16 cellular contexts compared by ENCODE assay signal in genomic region chr22:44645531-44645930, GRCh38. TPM values are rescaled to one million over a fixed set of nuclear protein-coding genes. Genes with fewer than 3 reads are reported as not detected.
DNase-seq lines count a peak whose midpoint lies in the region; ATAC-seq and TF ChIP-seq lines count a peak whose summit lies in the region.
"Had no signal": no experiment of that assay in that cellular context is flagged by ENCODE, and none has a peak within 500 bp of the region (broad histone marks: within the 10 kb centered on the region; RNA-seq: fewer than 3 reads in every experiment).

No MANE protein-coding gene starts in this region.

- H3K36me3 ChIP-seq in transverse colon = no peaks in the 10 kb centered on the region
- H3K36me3 ChIP-seq: BE2C had no signal

- in situ Hi-C loops in transverse colon (cut with MboI; ENCODE audit: low pct_ligation_motif_present in 1 of 4, low pct_unique_long_range_greater_than_20kb in 1 of 4, low sequenced_read_pairs in 3 of 4) = no loop called here

- H3K4me3 ChIP-seq in transverse colon = no peak overlapping the region
- H3K4me3 ChIP-seq: GM12878 had no signal

- POLR2A ChIA-PET in activated naive CD8-positive, alpha-beta T cell treated with anti-CD3 and anti-CD28 coated beads, Interleukin-2, amount 10 ng/mL, durations not matched to agents 7 days and 5 days (lab: Charles Lee) = no interaction called here

- H3K27me3 Mint-ChIP-seq in activated naive CD8-positive, alpha-beta T cell treated with anti-CD3 and anti-CD28 coated beads, Interleukin-2, amount 10 ng/mL, durations not matched to agents 7 days and 5 days = peaks cover 2% of the 10 kb centered on the region
- H3K27me3 Mint-ChIP-seq in activated naive CD8-positive, alpha-beta T cell treated with anti-CD3 and anti-CD28 coated beads for 36 hours = no peaks in the 10 kb centered on the region
- H3K27me3 Mint-ChIP-seq in chondrocyte (ENCODE audit: low read depth) (peaks cover 17% of the 10 kb centered on the region), neural crest cell (ENCODE audit: low read depth) (peaks cover 3% of the 10 kb centered on the region)

- H3K27ac Mint-ChIP-seq in activated naive CD8-positive, alpha-beta T cell treated with anti-CD3 and anti-CD28 coated beads, Interleukin-2, amount 10 ng/mL, durations not matched to agents 7 days and 5 days = peak overlapping the region; percentile 30
- H3K27ac Mint-ChIP-seq in activated naive CD8-positive, alpha-beta T cell treated with anti-CD3 and anti-CD28 coated beads for 36 hours = no peak overlapping the region
- H3K27ac Mint-ChIP-seq in chondrocyte (ENCODE audit: unreplicated experiment) (no peak overlapping the region), neural crest cell (ENCODE audit: unreplicated experiment) (peak overlapping the region; percentile 21)
- H3K27ac Mint-ChIP-seq: CD8-positive, alpha-beta T cell had no signal

- peaks cover 2% of the 10 kb centered on the region for H3K4me1 Mint-ChIP-seq in activated naive CD8-positive, alpha-beta T cell treated with anti-CD3 and anti-CD28 coated beads, Interleukin-2, amount 10 ng/mL, durations not matched to agents 7 days and 5 days
- no peaks in the 10 kb centered on the region for H3K4me1 Mint-ChIP-seq in activated naive CD8-positive, alpha-beta T cell treated with anti-CD3 and anti-CD28 coated beads for 36 hours
- peaks cover 4% of the 10 kb centered on the region for H3K4me1 Mint-ChIP-seq in chondrocyte (ENCODE audit: low read depth)
- H3K4me1 Mint-ChIP-seq in neural crest cell = peaks cover 5% of the 10 kb centered on the region

- intact Hi-C loops in transverse colon (cut with DNase I; ENCODE audit: low total_unique reads) = no loop called here

- no peak overlapping the region for H3K27ac ChIP-seq in transverse colon

- TF ChIP-seq CTCF in chondrocyte (IDR thresholded peaks at IDR 0.05) (no peak), neural crest cell (conservative IDR thresholded peaks at IDR 0.05) (no peak), transverse colon (IDR thresholded peaks at IDR 0.05) (no peak)

- H3K9me3 ChIP-seq in transverse colon = no peaks in the 10 kb centered on the region
- H3K9me3 ChIP-seq: BE2C had no signal

- H3K27me3 ChIP-seq in transverse colon = no peaks in the 10 kb centered on the region
- H3K27me3 ChIP-seq: BE2C had no signal

- TF ChIP-seq POLR2A in transverse colon (IDR thresholded peaks at IDR 0.05) (no peak), GM18505 (IDR thresholded peaks at IDR 0.05; ENCODE audit: borderline replicate concordance, extremely low read depth, insufficient read depth, insufficient read length) (no peak)

- 82% methylated on average over 11 of the region's 11 CpGs; no CpG with 5 or more reads in 1 of the 2 donors for WGBS in transverse colon (ENCODE audit: low coverage in 1 of 2), 2 donors

- no peak overlapping the region for H3K4me3 Mint-ChIP-seq in activated naive CD8-positive, alpha-beta T cell treated with anti-CD3 and anti-CD28 coated beads, Interleukin-2, amount 10 ng/mL, durations not matched to agents 7 days and 5 days
- no peak overlapping the region for H3K4me3 Mint-ChIP-seq in activated naive CD8-positive, alpha-beta T cell treated with anti-CD3 and anti-CD28 coated beads for 36 hours
- H3K4me3 Mint-ChIP-seq in chondrocyte (ENCODE audit: unreplicated experiment) (no peak overlapping the region), neural crest cell (no peak overlapping the region)
- H3K4me3 Mint-ChIP-seq: CD8-positive, alpha-beta T cell had no signal

- H3K9me3 Mint-ChIP-seq in activated naive CD8-positive, alpha-beta T cell treated with anti-CD3 and anti-CD28 coated beads, Interleukin-2, amount 10 ng/mL, durations not matched to agents 7 days and 5 days = no peaks in the 10 kb centered on the region
- no peaks in the 10 kb centered on the region for H3K9me3 Mint-ChIP-seq in activated naive CD8-positive, alpha-beta T cell treated with anti-CD3 and anti-CD28 coated beads for 36 hours
- H3K9me3 Mint-ChIP-seq in chondrocyte (ENCODE audit: low read depth) (no peaks in the 10 kb centered on the region), neural crest cell (peaks cover 3% of the 10 kb centered on the region)
- H3K9me3 Mint-ChIP-seq: CD8-positive, alpha-beta T cell had no signal

- peaks cover 0 to 6% (median 0%) of the 10 kb centered on the region in 4 donors for H3K4me1 ChIP-seq in transverse colon
- H3K4me1 ChIP-seq: BE2C had no signal

- TF ChIP-seq EP300 in transverse colon (IDR thresholded peaks at IDR 0.05; ENCODE audit: low read depth) = no peak

- no peak for DNase-seq in activated naive CD8-positive, alpha-beta T cell treated with anti-CD3 and anti-CD28 coated beads, Interleukin-2, amount 10 ng/mL, durations not matched to agents 7 days and 5 days
- no peak for DNase-seq in activated naive CD8-positive, alpha-beta T cell treated with anti-CD3 and anti-CD28 coated beads for 36 hours
- DNase-seq in chondrocyte (ENCODE audit: low spot score) (peak; percentile 50), neural crest cell (ENCODE audit: low read depth, low spot score) (no peak), transverse colon (no peak)
- DNase-seq: BE2C; CD8-positive, alpha-beta T cell; EL; GOT3; KBM-7; NCI-H1105; NCI-H1694 treated with DMSO at 0.1 percent for 48 hours; NCI-H524 treated with DMSO at 0.1 percent for 48 hours had no signal

- ATAC-seq in activated naive CD8-positive, alpha-beta T cell treated with anti-CD3 and anti-CD28 coated beads, Interleukin-2, amount 10 ng/mL, durations not matched to agents 7 days and 5 days (ENCODE audit: low read depth) = no peak
- ATAC-seq in GM18505 (IDR thresholded peaks at IDR 0.05; ENCODE audit: unreplicated experiment) (no peak), HG03378 (IDR thresholded peaks at IDR 0.05; ENCODE audit: unreplicated experiment) (no peak)
- ATAC-seq: CD8-positive, alpha-beta T cell; GM12878 had no signal

- H3K36me3 Mint-ChIP-seq in activated naive CD8-positive, alpha-beta T cell treated with anti-CD3 and anti-CD28 coated beads, Interleukin-2, amount 10 ng/mL, durations not matched to agents 7 days and 5 days = no peaks in the 10 kb centered on the region
- no peaks in the 10 kb centered on the region for H3K36me3 Mint-ChIP-seq in activated naive CD8-positive, alpha-beta T cell treated with anti-CD3 and anti-CD28 coated beads for 36 hours
- H3K36me3 Mint-ChIP-seq in chondrocyte (ENCODE audit: low read depth) (no peaks in the 10 kb centered on the region), neural crest cell (ENCODE audit: low read depth) (no peaks in the 10 kb centered on the region)
- H3K36me3 Mint-ChIP-seq: CD8-positive, alpha-beta T cell had no signal

RNA-seq across cellular contexts. Expression of gene PRR5, which starts 56.5 kb away (rescaled TPM):
- total RNA-seq in activated naive CD8-positive, alpha-beta T cell treated with anti-CD3 and anti-CD28 coated beads, Interleukin-2, amount 10 ng/mL, durations not matched to agents 7 days and 5 days = 10 to 100 TPM; 51.5 to 52.3 TPM
- 10 to 100 TPM; 22.3 to 24.6 TPM for total RNA-seq in activated naive CD8-positive, alpha-beta T cell treated with anti-CD3 and anti-CD28 coated beads for 36 hours
- total RNA-seq in chondrocyte (10.6 to 17.2 TPM (median 15.1 TPM) in 3 replicates), neural crest cell (11.9 and 13.6 TPM in 2 replicates), transverse colon (10 to 100 TPM; 17.7 to 68.3 (median 22.2) TPM)

Comparison
In these comparisons a context has a peak if more than half of its experiments do, and no peak if none do; other contexts are left out.
1. H3K27ac Mint-ChIP-seq: peak in activated naive CD8-positive, alpha-beta T cell treated with anti-CD3 and anti-CD28 coated beads, Interleukin-2, amount 10 ng/mL, durations not matched to agents 7 days and 5 days (single experiment) and neural crest cell (single experiment); none in activated naive CD8-positive, alpha-beta T cell treated with anti-CD3 and anti-CD28 coated beads for 36 hours (single experiment) and chondrocyte (single experiment).